11 cellular contexts compared by ENCODE assay signal in genomic region chr4:1307951-1308735, GRCh38. TPM values are rescaled to one million over a fixed set of nuclear protein-coding genes. Genes with fewer than 3 reads are reported as not detected.
DNase-seq lines count a peak whose midpoint lies in the region; ATAC-seq and TF ChIP-seq lines count a peak whose summit lies in the region.
"Had no signal": no experiment of that assay in that cellular context is flagged by ENCODE, and none has a peak within 500 bp of the region (broad histone marks: within the 10 kb centered on the region; RNA-seq: fewer than 3 reads in every experiment).

No MANE protein-coding gene starts in this region.

- peaks cover 35% of the 10 kb centered on the region for H4K20me1 ChIP-seq in osteoblast (ENCODE audit: insufficient read depth, low read length)

- DNase-seq in CD8-positive, alpha-beta memory T cell = peak in 1 of 5 donors; percentile 39
- DNase-seq in T-helper 17 cell (no peak), right cardiac atrium (peak in 2 of 3 donors; percentile 49 to 62), osteoblast (ENCODE audit: insufficient read length, low spot score, missing footprints) (peak; percentile 71), midbrain (lab: John Stamatoyannopoulos, UW) (no peak), NCI-H2227 treated with DMSO at 0.1 percent for 48 hours (lab: John Stamatoyannopoulos, UW) (no peak), germinal center (ENCODE audit: low spot score) (no peak)
- DNase-seq: NCI-H2107; NK-92 treated with Interleukin-12 subunit alpha and Interleukin-12 subunit beta, amount 100 ng/mL, for 24 hours had no signal

- H3K27me3 Mint-ChIP-seq in CD8-positive, alpha-beta memory T cell = no peaks in the 10 kb centered on the region
- no peaks in the 10 kb centered on the region for H3K27me3 Mint-ChIP-seq in T-helper 17 cell

- peaks cover 93% of the 10 kb centered on the region for H3K79me2 ChIP-seq in osteoblast (ENCODE audit: insufficient read depth, low read length)

- H3K27ac Mint-ChIP-seq in CD8-positive, alpha-beta memory T cell = peak overlapping the region in 6 of 8 donors; percentile 38 to 95 (median 89)
- peak overlapping the region; percentile 89 for H3K27ac Mint-ChIP-seq in T-helper 17 cell

- no peaks in the 10 kb centered on the region for H3K9me3 ChIP-seq in CD8-positive, alpha-beta memory T cell (ENCODE audit: low read length)
- H3K9me3 ChIP-seq in T-helper 17 cell (ENCODE audit: control insufficient read depth, low read length, poor library complexity, severe bottlenecking) (no peaks in the 10 kb centered on the region), right cardiac atrium (ENCODE audit: control insufficient read depth, low read length) (no peaks in the 10 kb centered on the region), osteoblast (ENCODE audit: low read depth, low read length) (no peaks in the 10 kb centered on the region)

- no peak overlapping the region for H3K4me3 ChIP-seq in CD8-positive, alpha-beta memory T cell (ENCODE audit: low read length)
- no peak overlapping the region for H3K4me3 ChIP-seq in right cardiac atrium (ENCODE audit: low read length)
- no peak overlapping the region for H3K4me3 ChIP-seq in osteoblast (ENCODE audit: insufficient read depth, low read length)

- CTCF ChIA-PET in CD8-positive, alpha-beta memory T cell (lab: Charles Lee) = interaction anchor here (1.0 to 1.1 kb wide), 3 partner anchors 38 to 321 kb away, joined by 3 to 5 read pairs (median 3); partner anchors contain the start of gene UVSSA

- POLR2A ChIA-PET in CD8-positive, alpha-beta memory T cell (lab: Charles Lee) = interaction anchor here (3.0 kb wide), 1 partner anchor 18 kb away, joined by 11 read pairs; the partner anchor contains the start of gene MAEA

- no peaks in the 10 kb centered on the region for H3K9me3 Mint-ChIP-seq in CD8-positive, alpha-beta memory T cell

- peaks cover 55% of the 10 kb centered on the region for H3K4me1 ChIP-seq in CD8-positive, alpha-beta memory T cell (ENCODE audit: insufficient read depth, low read length)
- H3K4me1 ChIP-seq in right cardiac atrium (ENCODE audit: control insufficient read depth, insufficient read depth, low read length) (peaks cover 10% of the 10 kb centered on the region), osteoblast (ENCODE audit: insufficient read depth, low read length) (peaks cover 19% of the 10 kb centered on the region)

- no peaks in the 10 kb centered on the region for H3K27me3 ChIP-seq in CD8-positive, alpha-beta memory T cell (ENCODE audit: insufficient read depth, low read length, poor library complexity, severe bottlenecking)
- H3K27me3 ChIP-seq in right cardiac atrium (ENCODE audit: control insufficient read depth, insufficient read depth) (no peaks in the 10 kb centered on the region), osteoblast (ENCODE audit: insufficient read depth, low read length) (no peaks in the 10 kb centered on the region)

- H3K4me1 Mint-ChIP-seq in CD8-positive, alpha-beta memory T cell = peaks cover 51 to 77% (median 63%) of the 10 kb centered on the region in 3 donors
- H3K4me1 Mint-ChIP-seq in T-helper 17 cell = peaks cover 62% of the 10 kb centered on the region

- no peak overlapping the region for H2AFZ ChIP-seq in osteoblast (ENCODE audit: low read length)

- TF ChIP-seq CTCF in osteoblast (IDR thresholded peaks at IDR 0.05; ENCODE audit: extremely low read depth, low read depth, low read length) = no peak

- intact Hi-C loops in right cardiac atrium (cut with DNase I) = no loop called here

- peak overlapping the region in 3 of 7 donors; percentile 33 to 84 (median 82) for H3K4me3 Mint-ChIP-seq in CD8-positive, alpha-beta memory T cell
- peak overlapping the region; percentile 90 for H3K4me3 Mint-ChIP-seq in T-helper 17 cell

- peak overlapping the region; percentile 90 for H3K4me2 ChIP-seq in osteoblast (ENCODE audit: insufficient read depth, low read length)

- ATAC-seq in T-helper 17 cell (no peak), right cardiac atrium (no peak), GM18520 (IDR thresholded peaks at IDR 0.05; ENCODE audit: unreplicated experiment) (no peak)
- ATAC-seq: HCT116 had no signal

- H3K36me3 Mint-ChIP-seq in CD8-positive, alpha-beta memory T cell = peaks cover 0 to 43% (median 3%) of the 10 kb centered on the region in 3 donors
- H3K36me3 Mint-ChIP-seq in T-helper 17 cell (ENCODE audit: low read depth) = peaks cover 1% of the 10 kb centered on the region

- WGBS in right cardiac atrium = 93% methylated on average over 34 of the region's 34 CpGs

- peaks cover 7% of the 10 kb centered on the region for H3K36me3 ChIP-seq in CD8-positive, alpha-beta memory T cell (ENCODE audit: insufficient read depth, low read length)
- peaks cover 13% of the 10 kb centered on the region for H3K36me3 ChIP-seq in osteoblast (ENCODE audit: insufficient read depth, low read length)

- H3K27ac ChIP-seq in CD8-positive, alpha-beta memory T cell (ENCODE audit: low read depth, low read length) = no peak overlapping the region
- no peak overlapping the region for H3K27ac ChIP-seq in right cardiac atrium (ENCODE audit: low read length)
- no peak overlapping the region for H3K27ac ChIP-seq in osteoblast (ENCODE audit: low read depth, low read length)

RNA-seq across cellular contexts. Expression of gene MAEA, which starts 18.5 kb away (rescaled TPM):
- total RNA-seq in CD8-positive, alpha-beta memory T cell = 10 to 100 TPM; 59.4 to 63.8 TPM
- polyA plus RNA-seq in CD8-positive, alpha-beta memory T cell = 75.3 TPM
- total RNA-seq in T-helper 17 cell = 10 to 100 TPM; 46.9 to 75.8 TPM
- 10 to 100 TPM; 51.6 to 61.8 (median 59.2) TPM for total RNA-seq in right cardiac atrium
- polyA plus RNA-seq in right cardiac atrium = 53.4 TPM
- total RNA-seq in osteoblast = 55.7 and 70.6 TPM in 2 replicates

RNA-seq across cellular contexts. Expression of gene UVSSA, which starts 38.9 kb away (rescaled TPM):
- 10 to 100 TPM; 16.8 to 19.0 TPM for total RNA-seq in CD8-positive, alpha-beta memory T cell
- polyA plus RNA-seq in CD8-positive, alpha-beta memory T cell = 6.9 TPM
- total RNA-seq in T-helper 17 cell (10 to 100 TPM; 36.0 to 37.1 TPM), right cardiac atrium (1 to 10 TPM; 7.7 to 8.8 (median 8.5) TPM), osteoblast (12.7 and 14.8 TPM in 2 replicates)
- polyA plus RNA-seq in right cardiac atrium = 5.0 TPM

RNA-seq across cellular contexts. Expression of gene CTBP1, which starts 59.2 kb away (rescaled TPM):
- total RNA-seq in CD8-positive, alpha-beta memory T cell = 100 to 1,000 TPM; 139 to 149 TPM
- polyA plus RNA-seq in CD8-positive, alpha-beta memory T cell = 88.1 TPM
- total RNA-seq in T-helper 17 cell = 100 to 1,000 TPM; 164 to 184 TPM
- total RNA-seq in right cardiac atrium = 100 to 1,000 TPM; 123 to 145 (median 134) TPM
- 119 TPM for polyA plus RNA-seq in right cardiac atrium
- total RNA-seq in osteoblast = 246 and 262 TPM in 2 replicates

Comparison
In these comparisons a context has a peak if more than half of its experiments do, and no peak if none do; other contexts are left out.
1. DNase-seq: peak in right cardiac atrium (2 of 3) and osteoblast (single experiment); none in T-helper 17 cell (0 of 3), midbrain (single experiment), NCI-H2227 treated with DMSO at 0.1 percent for 48 hours (single experiment) and germinal center (single experiment).